17 cellular contexts compared by ENCODE assay signal in genomic region chr2:10915731-10916331, GRCh38. TPM values are rescaled to one million over a fixed set of nuclear protein-coding genes. Genes with fewer than 3 reads are reported as not detected.
DNase-seq lines count a peak whose midpoint lies in the region; ATAC-seq and TF ChIP-seq lines count a peak whose summit lies in the region.
"Had no signal": no experiment of that assay in that cellular context is flagged by ENCODE, and none has a peak within 500 bp of the region (broad histone marks: within the 10 kb centered on the region; RNA-seq: fewer than 3 reads in every experiment).

No MANE protein-coding gene starts in this region.

- no peak overlapping the region for H3K27ac Mint-ChIP-seq in activated CD8-positive, alpha-beta T cell treated with anti-CD3 and anti-CD28 coated beads for 36 hours
- no peak overlapping the region for H3K27ac Mint-ChIP-seq in neural progenitor cell

- CTCF ChIA-PET in activated CD8-positive, alpha-beta T cell treated with anti-CD3 and anti-CD28 coated beads for 36 hours (lab: Charles Lee) = interaction anchor here (1.8 kb wide), 1 partner anchor 84 kb away, joined by 9 read pairs; no protein-coding TSS in a partner anchor

- no peak overlapping the region for H2AK5ac ChIP-seq in mesenchymal stem cell (ENCODE audit: low read length, severe bottlenecking)

- no peaks in the 10 kb centered on the region for H3K36me3 ChIP-seq in right atrium auricular region
- no peaks in the 10 kb centered on the region for H3K36me3 ChIP-seq in mesenchymal stem cell (ENCODE audit: control insufficient read depth in 1 of 2, insufficient read depth in 2 of 2, low read depth in 1 of 2, low read length in 2 of 2)
- H3K36me3 ChIP-seq in upper lobe of right lung = no peaks in the 10 kb centered on the region
- no peaks in the 10 kb centered on the region for H3K36me3 ChIP-seq in neural progenitor cell

- H3K9ac ChIP-seq in mesenchymal stem cell (ENCODE audit: low read length) (no peak overlapping the region), neural progenitor cell (no peak overlapping the region)

- H3K79me2 ChIP-seq in neural progenitor cell (ENCODE audit: low read depth) = no peaks in the 10 kb centered on the region

- no peak overlapping the region for H2BK15ac ChIP-seq in mesenchymal stem cell (ENCODE audit: low read depth, poor library complexity, severe bottlenecking)

- H2BK120ac ChIP-seq in mesenchymal stem cell (ENCODE audit: low read depth, low read length) = no peak overlapping the region

- no peak overlapping the region for H4K8ac ChIP-seq in mesenchymal stem cell (ENCODE audit: low read length)

- 84% methylated on average over 11 of the region's 11 CpGs for whole genome bisulfite sequencing in mesenchymal stem cell

- H3K4me3 Mint-ChIP-seq in activated CD8-positive, alpha-beta T cell treated with anti-CD3 and anti-CD28 coated beads for 36 hours = no peak overlapping the region
- no peak overlapping the region for H3K4me3 Mint-ChIP-seq in neural progenitor cell

- H2AFZ ChIP-seq in mesenchymal stem cell (ENCODE audit: low read depth, low read length) = no peak overlapping the region
- no peak overlapping the region for H2AFZ ChIP-seq in neural progenitor cell (replicated peaks)

- no peak overlapping the region for H3K18ac ChIP-seq in mesenchymal stem cell (ENCODE audit: low read depth in 1 of 2, low read length in 2 of 2)

- TF ChIP-seq CTCF in right atrium auricular region (IDR thresholded peaks at IDR 0.05) = no peak
- no peak for TF ChIP-seq CTCF in upper lobe of right lung (IDR thresholded peaks at IDR 0.05)
- no peak for TF ChIP-seq CTCF in activated CD8-positive, alpha-beta T cell treated with anti-CD3 and anti-CD28 coated beads for 36 hours (IDR thresholded peaks at IDR 0.05)
- TF ChIP-seq CTCF in neural progenitor cell (IDR thresholded peaks at IDR 0.05) = no peak

- H3K9me3 Mint-ChIP-seq in activated CD8-positive, alpha-beta T cell treated with anti-CD3 and anti-CD28 coated beads for 36 hours = no peaks in the 10 kb centered on the region
- peaks cover 20% of the 10 kb centered on the region for H3K9me3 Mint-ChIP-seq in neural progenitor cell

- peaks cover 6% of the 10 kb centered on the region for H3F3A ChIP-seq in neural progenitor cell (ENCODE audit: low read depth)

- H3K4me1 ChIP-seq in right atrium auricular region (peaks cover 0 to 22% of the 10 kb centered on the region in 2 donors), mesenchymal stem cell (ENCODE audit: control insufficient read depth, insufficient read depth, low read depth, low read length) (peaks cover 16% of the 10 kb centered on the region), upper lobe of right lung (no peaks in the 10 kb centered on the region), neural progenitor cell (no peaks in the 10 kb centered on the region)

- no peaks in the 10 kb centered on the region for H3K27me3 ChIP-seq in right atrium auricular region
- H3K27me3 ChIP-seq in mesenchymal stem cell (ENCODE audit: control insufficient read depth in 1 of 2, insufficient read depth in 1 of 2, low read length in 2 of 2) = peaks cover 53 to 65% of the 10 kb centered on the region in 2 experiments
- H3K27me3 ChIP-seq in upper lobe of right lung = peaks cover 38% of the 10 kb centered on the region
- peaks cover 86% of the 10 kb centered on the region for H3K27me3 ChIP-seq in neural progenitor cell

- H3K4me3 ChIP-seq in right atrium auricular region (no peak overlapping the region), mesenchymal stem cell (ENCODE audit: insufficient read depth in 1 of 2, low read depth in 1 of 2, low read length in 2 of 2) (no peak overlapping the region), upper lobe of right lung (no peak overlapping the region), neural progenitor cell (no peak overlapping the region)
- H3K4me3 ChIP-seq: A549 had no signal

- intact Hi-C loops in cardiac septum (cut with DNase I) = no loop called here
- intact Hi-C loops in upper lobe of right lung (cut with DNase I) = no loop called here
- intact Hi-C loops in activated CD8-positive, alpha-beta T cell treated with anti-CD3 and anti-CD28 coated beads for 36 hours (cut with micrococcal nuclease) = no loop called here

- no peak overlapping the region for H2BK12ac ChIP-seq in mesenchymal stem cell (ENCODE audit: low read length in 2 of 2)

- H2BK5ac ChIP-seq in mesenchymal stem cell (ENCODE audit: low read depth, low read length, poor library complexity, severe bottlenecking) = no peak overlapping the region

- H3K23ac ChIP-seq in mesenchymal stem cell (ENCODE audit: low read length in 2 of 2) = no peak overlapping the region

- no peak overlapping the region for H3K14ac ChIP-seq in mesenchymal stem cell (ENCODE audit: low read length in 2 of 2)

- H3K4me2 ChIP-seq in mesenchymal stem cell (ENCODE audit: low read length, poor library complexity, severe bottlenecking) (no peak overlapping the region), neural progenitor cell (no peak overlapping the region)
- H3K4me2 ChIP-seq: A549 had no signal

- no peak overlapping the region for H3K4ac ChIP-seq in mesenchymal stem cell (ENCODE audit: low read depth in 1 of 2, low read length in 2 of 2)

- H3K27ac ChIP-seq in right atrium auricular region (no peak overlapping the region), cingulate gyrus (ENCODE audit: low read depth, low read length) (peak overlapping the region; percentile 10), mesenchymal stem cell (ENCODE audit: low read length, poor library complexity, severe bottlenecking) (no peak overlapping the region), upper lobe of right lung (no peak overlapping the region), neural progenitor cell (no peak overlapping the region)
- H3K27ac ChIP-seq: A549, C4-2B had no signal

- H3K79me1 ChIP-seq in mesenchymal stem cell (replicated peaks; ENCODE audit: low read length, poor library complexity, severe bottlenecking) = no peaks in the 10 kb centered on the region

- POLR2A ChIA-PET in activated CD8-positive, alpha-beta T cell treated with anti-CD3 and anti-CD28 coated beads for 36 hours (lab: Charles Lee) = no interaction called here

- H3K27me3 Mint-ChIP-seq in activated CD8-positive, alpha-beta T cell treated with anti-CD3 and anti-CD28 coated beads for 36 hours = peaks cover 29% of the 10 kb centered on the region
- peaks cover 41% of the 10 kb centered on the region for H3K27me3 Mint-ChIP-seq in neural progenitor cell (ENCODE audit: insufficient read depth, low read depth)

- H4K20me1 ChIP-seq in neural progenitor cell (ENCODE audit: low read depth) = peaks cover 26% of the 10 kb centered on the region

- DNase-seq in cardiac septum (ENCODE audit: low spot score) = peak; percentile 59
- DNase-seq in right atrium auricular region (ENCODE audit: low spot score) = no peak
- DNase-seq in mesenchymal stem cell = no peak
- peak; percentile 52 for DNase-seq in upper lobe of right lung
- no peak for DNase-seq in activated CD8-positive, alpha-beta T cell treated with anti-CD3 and anti-CD28 coated beads for 36 hours
- no peak for DNase-seq in NK-92 (lab: John Stamatoyannopoulos, UW; ENCODE audit: unreplicated experiment)
- DNase-seq in neural progenitor cell (ENCODE audit: low spot score) = no peak
- DNase-seq: COR-L47, DMS153, EL, NCI-H1436, NCI-H2081, NCI-H526, PC-3 had no signal

- H3K9me3 ChIP-seq in right atrium auricular region (no peaks in the 10 kb centered on the region), mesenchymal stem cell (ENCODE audit: control insufficient read depth, low read length) (no peaks in the 10 kb centered on the region), upper lobe of right lung (no peaks in the 10 kb centered on the region), neural progenitor cell (ENCODE audit: low read depth) (no peaks in the 10 kb centered on the region)
- H3K9me3 ChIP-seq: A549 had no signal

- no peaks in the 10 kb centered on the region for H3K36me3 Mint-ChIP-seq in activated CD8-positive, alpha-beta T cell treated with anti-CD3 and anti-CD28 coated beads for 36 hours (ENCODE audit: low read depth)
- H3K36me3 Mint-ChIP-seq in neural progenitor cell = peaks cover 3% of the 10 kb centered on the region

- H3K4me1 Mint-ChIP-seq in activated CD8-positive, alpha-beta T cell treated with anti-CD3 and anti-CD28 coated beads for 36 hours (ENCODE audit: low read depth) = no peaks in the 10 kb centered on the region
- H3K4me1 Mint-ChIP-seq in neural progenitor cell = peaks cover 17% of the 10 kb centered on the region

- H4K91ac ChIP-seq in mesenchymal stem cell (ENCODE audit: low read length) = peak overlapping the region; percentile 20

- no peak for ATAC-seq in upper lobe of right lung
- no peak for ATAC-seq in activated CD8-positive, alpha-beta T cell treated with anti-CD3 and anti-CD28 coated beads for 36 hours
- ATAC-seq: A549, PC-3 had no signal

RNA-seq across cellular contexts. Expression of gene KCNF1, which starts 4.1 kb away (rescaled TPM):
- 0.27 TPM for total RNA-seq in cardiac septum
- total RNA-seq in right atrium auricular region = under 1 TPM; 0.30 to 0.94 TPM
- polyA plus RNA-seq in mesenchymal stem cell (2013, experiment 1 of 2) = 1.2 TPM
- polyA plus RNA-seq in mesenchymal stem cell (2013, experiment 2 of 2) = 1.3 TPM
- total RNA-seq in upper lobe of right lung = 0.17 TPM
- total RNA-seq in activated CD8-positive, alpha-beta T cell treated with anti-CD3 and anti-CD28 coated beads for 36 hours = not detected
- 0.15 TPM in 1 of 2 replicates, not detected in the other for total RNA-seq in neural progenitor cell (ENCODE audit: low replicate concordance)

Comparison
In these comparisons a context has a peak if more than half of its experiments do, and no peak if none do; other contexts are left out.
1. DNase-seq: peak in cardiac septum (single experiment) and upper lobe of right lung (single experiment); none in right atrium auricular region (single experiment), mesenchymal stem cell (single experiment), activated CD8-positive, alpha-beta T cell treated with anti-CD3 and anti-CD28 coated beads for 36 hours (single experiment), NK-92 (single experiment) and neural progenitor cell (single experiment).